In genomic region chr4:100823066-100823992, GRCh38 we compare ENCODE assay signal across 8 cellular contexts.
DNase-seq lines count a peak whose midpoint lies in the region; ATAC-seq and TF ChIP-seq lines count a peak whose summit lies in the region.

No MANE protein-coding gene starts in this region.

- H3K27ac ChIP-seq in HCT116 (ENCODE audit: low read depth, low read length) (no peak overlapping the region), neural progenitor cell (no peak overlapping the region), vagina (no peak overlapping the region), Karpas-422 (ENCODE audit: low read length) (no peak overlapping the region)

- no peak for TF ChIP-seq CTCF in HCT116 (IDR thresholded peaks at IDR 0.05 in 2 of 3, conservative IDR thresholded peaks at IDR 0.05 in 1 of 3; ENCODE audit: borderline replicate concordance in 1 of 3, insufficient read depth in 1 of 3, low read depth in 2 of 3, low read length in 2 of 3)
- TF ChIP-seq CTCF in neural progenitor cell (IDR thresholded peaks at IDR 0.05) = no peak
- TF ChIP-seq CTCF in vagina (IDR thresholded peaks at IDR 0.05) = no peak

- no TSS peak for BruUV-seq in HCT116 (replicated peaks; lab: Mats Ljungman, UMichigan)

- H4K20me1 ChIP-seq in HCT116 (ENCODE audit: insufficient read depth) (no peaks in the 10 kb centered on the region), neural progenitor cell (ENCODE audit: low read depth) (no peaks in the 10 kb centered on the region), Karpas-422 (ENCODE audit: insufficient read depth, low read depth, low read length) (no peaks in the 10 kb centered on the region)

- H3K79me2 ChIP-seq in HCT116 (ENCODE audit: insufficient read depth, low read length) (no peaks in the 10 kb centered on the region), neural progenitor cell (ENCODE audit: low read depth) (no peaks in the 10 kb centered on the region), Karpas-422 (ENCODE audit: low read length) (no peaks in the 10 kb centered on the region)

- H3K9me3 ChIP-seq in HCT116 (ENCODE audit: control insufficient read depth in 1 of 2, insufficient read depth in 1 of 2, low read depth in 1 of 2, low read length in 2 of 2) (no peaks in the 10 kb centered on the region), neural progenitor cell (ENCODE audit: low read depth) (no peaks in the 10 kb centered on the region), vagina (no peaks in the 10 kb centered on the region), Karpas-422 (ENCODE audit: low read length) (no peaks in the 10 kb centered on the region)

- no peaks in the 10 kb centered on the region for H3K9me2 ChIP-seq in HCT116 (ENCODE audit: insufficient read depth)
- H3K9me2 ChIP-seq in Karpas-422 (replicated peaks; ENCODE audit: insufficient read depth, low read length) = no peaks in the 10 kb centered on the region

- H2AFZ ChIP-seq in HCT116 (ENCODE audit: low read depth, low read length, poor library complexity, severe bottlenecking) = peak overlapping the region; percentile 52
- H2AFZ ChIP-seq in neural progenitor cell (replicated peaks) = peak overlapping the region; percentile 59
- no peak overlapping the region for H2AFZ ChIP-seq in Karpas-422 (ENCODE audit: low read length)

- peaks cover under 1% of the 10 kb centered on the region for H3K9me3 Mint-ChIP-seq in neural progenitor cell

- no peaks in the 10 kb centered on the region for H3F3A ChIP-seq in neural progenitor cell (ENCODE audit: low read depth)

- H3K27me3 ChIP-seq in HCT116 (ENCODE audit: insufficient read depth, low read length) = no peaks in the 10 kb centered on the region
- no peaks in the 10 kb centered on the region for H3K27me3 ChIP-seq in neural progenitor cell
- H3K27me3 ChIP-seq in vagina = no peaks in the 10 kb centered on the region
- no peaks in the 10 kb centered on the region for H3K27me3 ChIP-seq in Karpas-422 (ENCODE audit: low read length)

- DNase-seq in NCI-H748 (lab: John Stamatoyannopoulos, UW; ENCODE audit: unreplicated experiment) = peak; percentile 16
- no peak for DNase-seq in NCI-H748 treated with DMSO at 0.1 percent for 48 hours (lab: John Stamatoyannopoulos, UW)
- DNase-seq in HCT116 (ENCODE audit: low read depth, low spot score) = peak; percentile 26
- peak; percentile 77 for DNase-seq in NCI-H510A treated with DMSO at 0.1 percent for 48 hours (lab: John Stamatoyannopoulos, UW)
- DNase-seq in neural progenitor cell (ENCODE audit: low spot score) = no peak
- no peak for DNase-seq in vagina (ENCODE audit: extremely low spot score in 2 of 2)
- no peak for DNase-seq in HK-2 (ENCODE audit: unreplicated experiment)
- DNase-seq in Karpas-422 = no peak

- H3K4me1 Mint-ChIP-seq in neural progenitor cell = peaks cover 5% of the 10 kb centered on the region

- no peak overlapping the region for H3K4me3 ChIP-seq in HCT116 (replicated peaks in 1 of 2; ENCODE audit: low read depth in 1 of 2, low read length in 2 of 2)
- H3K4me3 ChIP-seq in neural progenitor cell = no peak overlapping the region
- no peak overlapping the region for H3K4me3 ChIP-seq in vagina
- no peak overlapping the region for H3K4me3 ChIP-seq in Karpas-422 (ENCODE audit: low read length)

- CTCF ChIA-PET in HCT116 (lab: Charles Lee) = no interaction called here

- peaks cover 2% of the 10 kb centered on the region for H3K27me3 Mint-ChIP-seq in neural progenitor cell (ENCODE audit: insufficient read depth, low read depth)

- H3K4me2 ChIP-seq in HCT116 (ENCODE audit: low read length) (peak overlapping the region; percentile 45), neural progenitor cell (no peak overlapping the region), Karpas-422 (ENCODE audit: low read depth, low read length, poor library complexity, severe bottlenecking) (no peak overlapping the region)

- TF ChIP-seq POLR2A in HCT116 (IDR thresholded peaks at IDR 0.05; ENCODE audit: borderline replicate concordance, extremely low read depth, insufficient read depth, insufficient read length) (no peak), vagina (IDR thresholded peaks at IDR 0.05) (no peak)

- peak; percentile 73 for ATAC-seq in HCT116

- no peaks in the 10 kb centered on the region for H3K36me3 Mint-ChIP-seq in neural progenitor cell

- H3K4me1 ChIP-seq in HCT116 (ENCODE audit: control insufficient read depth in 1 of 2, insufficient read depth in 2 of 2, low read length in 2 of 2) = peaks cover 6 to 25% of the 10 kb centered on the region in 2 experiments
- peaks cover 7% of the 10 kb centered on the region for H3K4me1 ChIP-seq in neural progenitor cell
- H3K4me1 ChIP-seq in vagina = no peaks in the 10 kb centered on the region
- no peaks in the 10 kb centered on the region for H3K4me1 ChIP-seq in Karpas-422 (ENCODE audit: low read length)

- no peaks in the 10 kb centered on the region for H3K36me3 ChIP-seq in HCT116 (ENCODE audit: control insufficient read depth in 1 of 2, insufficient read depth in 2 of 2, low read length in 2 of 2)
- H3K36me3 ChIP-seq in neural progenitor cell = no peaks in the 10 kb centered on the region
- no peaks in the 10 kb centered on the region for H3K36me3 ChIP-seq in vagina
- H3K36me3 ChIP-seq in Karpas-422 (ENCODE audit: insufficient read depth, low read length) = no peaks in the 10 kb centered on the region

- RAD21 ChIA-PET in HCT116 (lab: Charles Lee; ENCODE audit: low non-redundant PET in 1 of 2, low total read pairs in 2 of 2, uncharacterized antibody in 2 of 2, unreplicated experiment in 2 of 2) = no interaction called here

- intact Hi-C loops in HCT116 (cut with micrococcal nuclease) = no loop called here
- intact Hi-C loops in vagina (cut with DNase I) = no loop called here

- POLR2A ChIA-PET in HCT116 (lab: Charles Lee) = no interaction called here

- H3K9ac ChIP-seq in HCT116 (ENCODE audit: low read length) (no peak overlapping the region), neural progenitor cell (no peak overlapping the region), Karpas-422 (ENCODE audit: low read length) (no peak overlapping the region)

- TF ChIP-seq RAD21 in HCT116 (IDR thresholded peaks at IDR 0.05; ENCODE audit: low read depth) = no peak

- H3K4me3 Mint-ChIP-seq in neural progenitor cell = no peak overlapping the region

- H3K27ac Mint-ChIP-seq in neural progenitor cell = no peak overlapping the region

TF ChIP-seq in HCT116, 20 proteins besides CTCF, POLR2A, EP300 and RAD21 (continues in another document):
- TF ChIP-seq SRF (IDR thresholded peaks at IDR 0.05; ENCODE audit: low read depth) (no peak), CBX3 (IDR thresholded peaks at IDR 0.05; ENCODE audit: low read depth) (peak; percentile 35; the same call in 1 of the 2 replicates), SIN3A (IDR thresholded peaks at IDR 0.05; ENCODE audit: low read depth) (no peak), ZFX (IDR thresholded peaks at IDR 0.05) (no peak), ATF3 (IDR thresholded peaks at IDR 0.05) (no peak), ZNF274 (IDR thresholded peaks at IDR 0.05; ENCODE audit: low read depth, low read length) (no peak), EZH2phosphoT487 (IDR thresholded peaks at IDR 0.05; ENCODE audit: borderline replicate concordance) (no peak), EZH2 (IDR thresholded peaks at IDR 0.05) (no peak), POLR2AphosphoS5 (IDR thresholded peaks at IDR 0.05; ENCODE audit: low read depth, low read length) (no peak), EGR1 (IDR thresholded peaks at IDR 0.05; ENCODE audit: low read depth) (no peak), CEBPB (IDR thresholded peaks at IDR 0.05; ENCODE audit: low read depth) (no peak), ELF1 (IDR thresholded peaks at IDR 0.05; ENCODE audit: borderline replicate concordance, low read depth) (no peak), JUND (IDR thresholded peaks at IDR 0.05) (peak; percentile 21; the same call in 1 of the 2 replicates)
- TF ChIP-seq, protein P1, sequence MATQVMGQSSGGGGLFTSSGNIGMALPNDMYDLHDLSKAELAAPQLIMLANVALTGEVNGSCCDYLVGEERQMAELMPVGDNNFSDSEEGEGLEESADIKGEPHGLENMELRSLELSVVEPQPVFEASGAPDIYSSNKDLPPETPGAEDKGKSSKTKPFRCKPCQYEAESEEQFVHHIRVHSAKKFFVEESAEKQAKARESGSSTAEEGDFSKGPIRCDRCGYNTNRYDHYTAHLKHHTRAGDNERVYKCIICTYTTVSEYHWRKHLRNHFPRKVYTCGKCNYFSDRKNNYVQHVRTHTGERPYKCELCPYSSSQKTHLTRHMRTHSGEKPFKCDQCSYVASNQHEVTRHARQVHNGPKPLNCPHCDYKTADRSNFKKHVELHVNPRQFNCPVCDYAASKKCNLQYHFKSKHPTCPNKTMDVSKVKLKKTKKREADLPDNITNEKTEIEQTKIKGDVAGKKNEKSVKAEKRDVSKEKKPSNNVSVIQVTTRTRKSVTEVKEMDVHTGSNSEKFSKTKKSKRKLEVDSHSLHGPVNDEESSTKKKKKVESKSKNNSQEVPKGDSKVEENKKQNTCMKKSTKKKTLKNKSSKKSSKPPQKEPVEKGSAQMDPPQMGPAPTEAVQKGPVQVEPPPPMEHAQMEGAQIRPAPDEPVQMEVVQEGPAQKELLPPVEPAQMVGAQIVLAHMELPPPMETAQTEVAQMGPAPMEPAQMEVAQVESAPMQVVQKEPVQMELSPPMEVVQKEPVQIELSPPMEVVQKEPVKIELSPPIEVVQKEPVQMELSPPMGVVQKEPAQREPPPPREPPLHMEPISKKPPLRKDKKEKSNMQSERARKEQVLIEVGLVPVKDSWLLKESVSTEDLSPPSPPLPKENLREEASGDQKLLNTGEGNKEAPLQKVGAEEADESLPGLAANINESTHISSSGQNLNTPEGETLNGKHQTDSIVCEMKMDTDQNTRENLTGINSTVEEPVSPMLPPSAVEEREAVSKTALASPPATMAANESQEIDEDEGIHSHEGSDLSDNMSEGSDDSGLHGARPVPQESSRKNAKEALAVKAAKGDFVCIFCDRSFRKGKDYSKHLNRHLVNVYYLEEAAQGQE (IDR thresholded peaks at IDR 0.05; ENCODE audit: low read depth) = no peak

Comparison
In these comparisons a context has a peak if more than half of its experiments do, and no peak if none do; other contexts are left out.
1. DNase-seq: peak in NCI-H748 (single experiment), HCT116 (single experiment) and NCI-H510A treated with DMSO at 0.1 percent for 48 hours (single experiment); none in NCI-H748 treated with DMSO at 0.1 percent for 48 hours (single experiment), neural progenitor cell (single experiment), vagina (0 of 2), HK-2 (single experiment) and Karpas-422 (single experiment).